In the genomic region with DNA sequence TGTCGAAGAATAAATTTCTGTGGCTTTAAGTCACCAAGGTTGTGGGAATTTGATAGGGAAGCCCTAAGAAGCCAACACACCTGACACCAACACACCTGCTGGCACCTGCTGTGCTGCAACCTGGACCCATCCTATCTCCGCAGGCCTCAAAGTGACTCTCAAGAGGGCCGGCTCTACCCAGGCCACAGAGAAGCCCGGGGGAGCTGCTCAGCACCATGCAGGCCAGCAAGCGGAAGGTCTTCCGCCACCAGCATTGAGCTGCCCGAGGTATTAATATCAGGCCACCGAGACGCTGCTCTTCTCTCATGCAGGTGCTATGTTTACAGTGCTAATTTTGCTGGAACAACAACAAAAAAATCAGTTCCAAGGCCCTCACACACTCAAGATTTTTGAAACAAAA, we compare ENCODE assay signal across 37 cellular contexts. TPM values are rescaled to one million over a fixed set of nuclear protein-coding genes. Genes with fewer than 3 reads are reported as not detected.
"Had no signal": no experiment of that assay in that cellular context is flagged by ENCODE, and none has a peak within 500 bp of the region (broad histone marks: within the 10 kb centered on the region; RNA-seq: fewer than 3 reads in every experiment).

No MANE protein-coding gene starts in this region.

- H3K9me3 Mint-ChIP-seq: activated B cell treated with CpG ODN at 0.5 μM for 24 hours; activated CD4-positive, alpha-beta memory T cell treated with anti-CD3 and anti-CD28 coated beads, Interleukin-2, amount 10 ng/mL, durations not matched to agents 7 days and 5 days; activated CD4-positive, alpha-beta T cell treated with anti-CD3 and anti-CD28 coated beads, Interleukin-2, amount 10 ng/mL, durations not matched to agents 7 days and 5 days; activated naive CD4-positive, alpha-beta T cell treated with anti-CD3 and anti-CD28 coated beads, Interleukin-2, amount 10 ng/mL, durations not matched to agents 7 days and 5 days; activated naive CD4-positive, alpha-beta T cell treated with anti-CD3 and anti-CD28 coated beads, Interleukin-2, amount 50 U/mL, for 24 hours; activated naive CD8-positive, alpha-beta T cell treated with anti-CD3 and anti-CD28 coated beads, Interleukin-2, amount 10 ng/mL, durations not matched to agents 7 days and 5 days; activated naive CD8-positive, alpha-beta T cell treated with anti-CD3 and anti-CD28 coated beads, Interleukin-2, amount 50 U/mL, for 24 hours; activated T-cell treated with anti-CD3 and anti-CD28 coated beads, Interleukin-2, amount 50 U/mL, for 24 hours; activated T-helper 2 cell treated with anti-CD3 and anti-CD28 coated beads, Interferon-gamma antibody, Interleukin-2, Interleukin-4, amounts not matched to agents 10 μg/mL and 5 μg/mL and 100 μg/mL, durations not matched to agents 14 hours and 24 hours and 36 hours; central memory CD8-positive, alpha-beta T cell; T-helper 1 cell treated with Interleukin-12 subunit alpha and Interleukin-12 subunit beta and Interleukin-4 antibody, amounts not matched to agents 30 μg/mL and 1 μg/mL, for 36 hours; T-helper 2 cell treated with Interferon-gamma antibody and Interleukin-4, amounts not matched to agents 5 μg/mL and 100 μg/mL, for 36 hours had no signal

- H3K4me1 ChIP-seq: ascending aorta had no signal

- H3K4me3 ChIP-seq: ascending aorta, cardiac muscle cell had no signal

- H3K27me3 ChIP-seq: ascending aorta, cardiac muscle cell had no signal

- DNase-seq: activated B cell treated with CpG ODN at 0.5 μM for 24 hours; activated CD4-positive, alpha-beta memory T cell treated with anti-CD3 and anti-CD28 coated beads, Interleukin-2, amount 10 ng/mL, durations not matched to agents 7 days and 5 days; activated CD4-positive, alpha-beta T cell treated with anti-CD3 and anti-CD28 coated beads for 36 hours; activated CD4-positive, alpha-beta T cell treated with anti-CD3 and anti-CD28 coated beads for 48 hours; activated CD4-positive, alpha-beta T cell treated with anti-CD3 and anti-CD28 coated beads, Interleukin-2, amount 10 ng/mL, durations not matched to agents 7 days and 5 days; activated CD4-positive, alpha-beta T cell treated with anti-CD3 and anti-CD28 coated beads, Interleukin-2, amount 50 U/mL, for 48 hours; activated CD4-positive, CD25-positive, alpha-beta regulatory T cell treated with anti-CD3 and anti-CD28 coated beads, Interleukin-2, amount 50 U/mL, for 72 hours; activated CD8-positive, alpha-beta T cell treated with anti-CD3 and anti-CD28 coated beads, Interleukin-2, amount 10 ng/mL, durations not matched to agents 7 days and 5 days; activated effector memory CD4-positive, alpha-beta T cell treated with Interleukin-2 at 50 U/mL for 16 hours; activated gamma-delta T cell; activated naive CD4-positive, alpha-beta T cell treated with anti-CD3 and anti-CD28 coated beads, Interleukin-2, amount 10 ng/mL, durations not matched to agents 7 days and 5 days; activated naive CD4-positive, alpha-beta T cell treated with Interleukin-2 at 50 U/mL for 16 hours; activated naive CD8-positive, alpha-beta T cell treated with anti-CD3 and anti-CD28 coated beads, Interleukin-2, amount 10 ng/mL, durations not matched to agents 7 days and 5 days; activated naive CD8-positive, alpha-beta T cell treated with anti-CD3 and anti-CD28 coated beads, Interleukin-2, amount 50 U/mL, for 24 hours; activated T-cell treated with anti-CD3 and anti-CD28 coated beads, Interleukin-2, amount 50 U/mL, for 24 hours; activated T-cell treated with anti-CD3 and anti-CD28 coated beads, Interleukin-2, amount 50 U/mL, for 48 hours; amygdala; anterior cingulate cortex; cerebellar nuclear complex; SW 1271; T-helper 1 cell; T-helper 2 cell; T-helper 9 cell had no signal

- ATAC-seq: activated CD4-positive, alpha-beta T cell treated with anti-CD3 and anti-CD28 coated beads for 36 hours; activated CD8-positive, alpha-beta T cell treated with anti-CD3 and anti-CD28 coated beads, Interleukin-2, amount 10 ng/mL, durations not matched to agents 7 days and 5 days; activated naive CD8-positive, alpha-beta T cell treated with anti-CD3 and anti-CD28 coated beads, Interleukin-2, amount 50 U/mL, for 24 hours had no signal

- H3K27me3 Mint-ChIP-seq: activated CD4-positive, alpha-beta T cell treated with anti-CD3 and anti-CD28 coated beads for 36 hours; activated naive CD4-positive, alpha-beta T cell treated with anti-CD3 and anti-CD28 coated beads, Interleukin-2, amount 50 U/mL, for 24 hours; activated naive CD8-positive, alpha-beta T cell; activated T-cell treated with anti-CD3 and anti-CD28 coated beads, Interleukin-2, amount 50 U/mL, for 24 hours had no signal

- H3K4me1 Mint-ChIP-seq: activated B cell treated with CpG ODN at 0.5 μM for 24 hours; activated CD4-positive, alpha-beta T cell treated with anti-CD3 and anti-CD28 coated beads for 36 hours; activated naive CD4-positive, alpha-beta T cell treated with anti-CD3 and anti-CD28 coated beads, Interleukin-2, amount 50 U/mL, for 24 hours; brain had no signal

- H3K36me3 Mint-ChIP-seq: activated naive CD4-positive, alpha-beta T cell treated with anti-CD3 and anti-CD28 coated beads, Interleukin-2, amount 10 ng/mL, durations not matched to agents 7 days and 5 days; activated naive CD4-positive, alpha-beta T cell treated with anti-CD3 and anti-CD28 coated beads, Interleukin-2, amount 50 U/mL, for 24 hours; activated naive CD8-positive, alpha-beta T cell; activated naive CD8-positive, alpha-beta T cell treated with anti-CD3 and anti-CD28 coated beads, Interleukin-2, amount 10 ng/mL, durations not matched to agents 7 days and 5 days; brain had no signal

- H3K27ac ChIP-seq: ascending aorta, cardiac muscle cell, VCaP had no signal

- H3K4me3 Mint-ChIP-seq: activated B cell treated with CpG ODN at 0.5 μM for 24 hours; activated CD4-positive, alpha-beta memory T cell treated with anti-CD3 and anti-CD28 coated beads, Interleukin-2, amount 10 ng/mL, durations not matched to agents 7 days and 5 days; activated CD4-positive, alpha-beta T cell treated with anti-CD3 and anti-CD28 coated beads for 36 hours; activated CD4-positive, alpha-beta T cell treated with anti-CD3 and anti-CD28 coated beads, Interleukin-2, amount 10 ng/mL, durations not matched to agents 7 days and 5 days; activated CD8-positive, alpha-beta T cell treated with anti-CD3 and anti-CD28 coated beads, Interleukin-2, amount 10 ng/mL, durations not matched to agents 7 days and 5 days; activated naive CD4-positive, alpha-beta T cell treated with anti-CD3 and anti-CD28 coated beads, Interleukin-2, amount 10 ng/mL, durations not matched to agents 7 days and 5 days; activated naive CD4-positive, alpha-beta T cell treated with anti-CD3 and anti-CD28 coated beads, Interleukin-2, amount 50 U/mL, for 24 hours; activated naive CD8-positive, alpha-beta T cell; activated naive CD8-positive, alpha-beta T cell treated with anti-CD3 and anti-CD28 coated beads, Interleukin-2, amount 10 ng/mL, durations not matched to agents 7 days and 5 days; activated naive CD8-positive, alpha-beta T cell treated with anti-CD3 and anti-CD28 coated beads, Interleukin-2, amount 50 U/mL, for 24 hours; activated T-cell treated with anti-CD3 and anti-CD28 coated beads, Interleukin-2, amount 50 U/mL, for 24 hours; brain; central memory CD8-positive, alpha-beta T cell; T-helper 1 cell treated with Interleukin-12 subunit alpha and Interleukin-12 subunit beta and Interleukin-4 antibody, amounts not matched to agents 30 μg/mL and 1 μg/mL, for 36 hours; T-helper 2 cell treated with Interferon-gamma antibody and Interleukin-4, amounts not matched to agents 5 μg/mL and 100 μg/mL, for 36 hours had no signal

- H3K36me3 ChIP-seq: ascending aorta, cardiac muscle cell had no signal

- H3K27ac Mint-ChIP-seq: activated B cell treated with CpG ODN at 0.5 μM for 24 hours; activated CD4-positive, alpha-beta memory T cell treated with anti-CD3 and anti-CD28 coated beads, Interleukin-2, amount 10 ng/mL, durations not matched to agents 7 days and 5 days; activated CD4-positive, alpha-beta T cell treated with anti-CD3 and anti-CD28 coated beads for 36 hours; activated CD4-positive, alpha-beta T cell treated with anti-CD3 and anti-CD28 coated beads, Interleukin-2, amount 10 ng/mL, durations not matched to agents 7 days and 5 days; activated CD8-positive, alpha-beta T cell treated with anti-CD3 and anti-CD28 coated beads, Interleukin-2, amount 10 ng/mL, durations not matched to agents 7 days and 5 days; activated naive CD4-positive, alpha-beta T cell treated with anti-CD3 and anti-CD28 coated beads, Interleukin-2, amount 10 ng/mL, durations not matched to agents 7 days and 5 days; activated naive CD4-positive, alpha-beta T cell treated with anti-CD3 and anti-CD28 coated beads, Interleukin-2, amount 50 U/mL, for 24 hours; activated naive CD8-positive, alpha-beta T cell; activated naive CD8-positive, alpha-beta T cell treated with anti-CD3 and anti-CD28 coated beads, Interleukin-2, amount 10 ng/mL, durations not matched to agents 7 days and 5 days; activated naive CD8-positive, alpha-beta T cell treated with anti-CD3 and anti-CD28 coated beads, Interleukin-2, amount 50 U/mL, for 24 hours; activated T-cell treated with anti-CD3 and anti-CD28 coated beads, Interleukin-2, amount 50 U/mL, for 24 hours; activated T-helper 2 cell treated with anti-CD3 and anti-CD28 coated beads, Interferon-gamma antibody, Interleukin-2, Interleukin-4, amounts not matched to agents 10 μg/mL and 5 μg/mL and 100 μg/mL, durations not matched to agents 14 hours and 24 hours and 36 hours; brain; T-helper 1 cell treated with Interleukin-12 subunit alpha and Interleukin-12 subunit beta and Interleukin-4 antibody, amounts not matched to agents 30 μg/mL and 1 μg/mL, for 36 hours; T-helper 2 cell treated with Interferon-gamma antibody and Interleukin-4, amounts not matched to agents 5 μg/mL and 100 μg/mL, for 36 hours had no signal

RNA-seq across cellular contexts. Expression of gene CD33, which starts 32.2 kb away (rescaled TPM):
- total RNA-seq: activated B cell treated with CpG ODN at 0.5 μM for 24 hours, bronchial epithelial cell, cardiac muscle cell, chondrocyte had no signal
- polyA plus RNA-seq: cardiac muscle cell had no signal

RNA-seq across cellular contexts. Expression of gene SIGLEC7, which starts 50.6 kb away (rescaled TPM):
- total RNA-seq: activated B cell treated with CpG ODN at 0.5 μM for 24 hours; activated CD4-positive, alpha-beta memory T cell treated with anti-CD3 and anti-CD28 coated beads, Interleukin-2, amount 10 ng/mL, durations not matched to agents 7 days and 5 days; activated CD4-positive, alpha-beta T cell treated with anti-CD3 and anti-CD28 coated beads for 36 hours; activated CD4-positive, alpha-beta T cell treated with anti-CD3 and anti-CD28 coated beads, Interleukin-2, amount 10 ng/mL, durations not matched to agents 7 days and 5 days; activated CD8-positive, alpha-beta memory T cell treated with anti-CD3 and anti-CD28 coated beads for 36 hours; activated CD8-positive, alpha-beta T cell treated with anti-CD3 and anti-CD28 coated beads, Interleukin-2, amount 10 ng/mL, durations not matched to agents 7 days and 5 days; activated T-helper 2 cell treated with anti-CD3 and anti-CD28 coated beads, Interferon-gamma antibody, Interleukin-2, Interleukin-4, amounts not matched to agents 10 μg/mL and 5 μg/mL and 100 μg/mL, durations not matched to agents 14 hours and 24 hours and 36 hours; bronchial epithelial cell; cardiac muscle cell; chondrocyte had no signal
- polyA plus RNA-seq: cardiac muscle cell had no signal

RNA-seq across cellular contexts. Expression of gene SIGLECL1, which starts 58.2 kb away (rescaled TPM):
- total RNA-seq: activated B cell treated with CpG ODN at 0.5 μM for 24 hours; activated CD4-positive, alpha-beta T cell treated with anti-CD3 and anti-CD28 coated beads for 36 hours; activated CD4-positive, alpha-beta T cell treated with anti-CD3 and anti-CD28 coated beads, Interleukin-2, amount 10 ng/mL, durations not matched to agents 7 days and 5 days; activated CD8-positive, alpha-beta memory T cell treated with anti-CD3 and anti-CD28 coated beads for 36 hours; activated CD8-positive, alpha-beta T cell treated with anti-CD3 and anti-CD28 coated beads, Interleukin-2, amount 10 ng/mL, durations not matched to agents 7 days and 5 days; activated naive CD8-positive, alpha-beta T cell treated with anti-CD3 and anti-CD28 coated beads, Interleukin-2, amount 10 ng/mL, durations not matched to agents 7 days and 5 days; activated T-helper 2 cell treated with anti-CD3 and anti-CD28 coated beads, Interferon-gamma antibody, Interleukin-2, Interleukin-4, amounts not matched to agents 10 μg/mL and 5 μg/mL and 100 μg/mL, durations not matched to agents 14 hours and 24 hours and 36 hours; ascending aorta; bronchial epithelial cell; cardiac muscle cell; chondrocyte had no signal
- polyA plus RNA-seq: adipose tissue, cardiac muscle cell had no signal
